ENCODE assay signal across 12 cellular contexts in genomic region chr17:11264183-11264871, GRCh38. TPM values are rescaled to one million over a fixed set of nuclear protein-coding genes. Genes with fewer than 3 reads are reported as not detected.
DNase-seq lines count a peak whose midpoint lies in the region; ATAC-seq and TF ChIP-seq lines count a peak whose summit lies in the region.
"Had no signal": no experiment of that assay in that cellular context is flagged by ENCODE, and none has a peak within 500 bp of the region (broad histone marks: within the 10 kb centered on the region; RNA-seq: fewer than 3 reads in every experiment).

No MANE protein-coding gene starts in this region.

- H4K20me1 ChIP-seq in KMS-11 (ENCODE audit: insufficient read depth), result no peaks in the 10 kb centered on the region

- WGBS in testis, 2 donors, result 70 to 82% methylated on average over 2 of the region's 2 CpGs

- no peak overlapping the region for H2AFZ ChIP-seq in KMS-11 (ENCODE audit: low read depth)

- H3K4me3 ChIP-seq in GM06990 (replicated peaks; ENCODE audit: low read depth, low read length), result no peak overlapping the region
- no peak overlapping the region for H3K4me3 ChIP-seq in KMS-11 (IDR thresholded peaks at IDR 0.05; ENCODE audit: insufficient read depth, low read depth, low read length)
- no peak overlapping the region for H3K4me3 ChIP-seq in brain microvascular endothelial cell (ENCODE audit: low read depth, low read length)
- H3K4me3 ChIP-seq in mucosa of descending colon, result no peak overlapping the region
- H3K4me3 ChIP-seq in ascending aorta, result no peak overlapping the region
- no peak overlapping the region for H3K4me3 ChIP-seq in testis
- H3K4me3 ChIP-seq: SJSA1 had no signal

- DNase-seq in GM06990 (ENCODE audit: extremely low read depth, insufficient read length) (no peak), brain microvascular endothelial cell (no peak), mucosa of descending colon (no peak), ascending aorta (ENCODE audit: low spot score in 2 of 2) (no peak), testis (no peak)
- DNase-seq in activated naive CD4-positive, alpha-beta T cell treated with Interleukin-2 at 50 U/mL for 16 hours, result no peak
- DNase-seq: NCI-H2171 treated with DMSO at 0.1 percent for 48 hours had no signal

- H3K9ac ChIP-seq in KMS-11, result no peak overlapping the region

- no peaks in the 10 kb centered on the region for H3K36me3 ChIP-seq in GM06990 (ENCODE audit: control insufficient read depth, insufficient read depth, low read length)
- H3K36me3 ChIP-seq in KMS-11 (ENCODE audit: insufficient read depth), result no peaks in the 10 kb centered on the region
- no peaks in the 10 kb centered on the region for H3K36me3 ChIP-seq in brain microvascular endothelial cell (replicated peaks)
- no peaks in the 10 kb centered on the region for H3K36me3 ChIP-seq in mucosa of descending colon (ENCODE audit: low read depth)
- no peaks in the 10 kb centered on the region for H3K36me3 ChIP-seq in ascending aorta
- H3K36me3 ChIP-seq in testis (ENCODE audit: low read depth, missing control alignments), result no peaks in the 10 kb centered on the region
- H3K36me3 ChIP-seq: SJSA1 had no signal

- ATAC-seq in mucosa of descending colon (no peak), HG02678 (IDR thresholded peaks at IDR 0.05; ENCODE audit: unreplicated experiment) (no peak)
- ATAC-seq: activated naive CD4-positive, alpha-beta T cell treated with anti-CD3 and anti-CD28 coated beads, Interleukin-2, amount 50 U/mL, for 72 hours had no signal

- intact Hi-C loops in mucosa of descending colon (cut with DNase I, micrococcal nuclease) (no loop called here), ascending aorta (cut with DNase I) (no loop called here), testis (cut with DNase I; ENCODE audit: low total_unique reads) (no loop called here)

- no peaks in the 10 kb centered on the region for H3K4me1 ChIP-seq in KMS-11 (ENCODE audit: low read depth, poor library complexity, severe bottlenecking)
- H3K4me1 ChIP-seq in mucosa of descending colon (ENCODE audit: low read depth), result no peaks in the 10 kb centered on the region
- no peaks in the 10 kb centered on the region for H3K4me1 ChIP-seq in ascending aorta
- H3K4me1 ChIP-seq in testis, result no peaks in the 10 kb centered on the region
- H3K4me1 ChIP-seq: SJSA1 had no signal

- no peak overlapping the region for H3K27ac ChIP-seq in KMS-11
- H3K27ac ChIP-seq in brain microvascular endothelial cell, result no peak overlapping the region
- H3K27ac ChIP-seq in ascending aorta, result no peak overlapping the region
- H3K27ac ChIP-seq in testis, result no peak overlapping the region
- H3K27ac ChIP-seq: SJSA1 had no signal

- TF ChIP-seq CTCF in GM06990 (IDR thresholded peaks at IDR 0.05; ENCODE audit: insufficient read depth, low read length, poor library complexity, severe bottlenecking) (peak; percentile 19), KMS-11 (conservative IDR thresholded peaks at IDR 0.05; ENCODE audit: low read depth, low read length) (peak; percentile 31; the same call in 1 of the 2 replicates), brain microvascular endothelial cell (IDR thresholded peaks at IDR 0.05; ENCODE audit: low read depth, low read length, missing control alignments) (peak; percentile 6), mucosa of descending colon (IDR thresholded peaks at IDR 0.05) (peak; percentile 8), ascending aorta (IDR thresholded peaks at IDR 0.05) (no peak), testis (IDR thresholded peaks at IDR 0.05) (peak in 1 of 3 experiments; percentile 57)

- no peak overlapping the region for H3K4me2 ChIP-seq in KMS-11

- H3K79me2 ChIP-seq in KMS-11 (ENCODE audit: insufficient read depth, low read depth), result no peaks in the 10 kb centered on the region

- TF ChIP-seq POLR2A in testis (IDR thresholded peaks at IDR 0.05), result no peak

- H3K27me3 ChIP-seq in GM06990 (replicated peaks; ENCODE audit: control insufficient read depth, insufficient read depth, low read length) (no peaks in the 10 kb centered on the region), KMS-11 (ENCODE audit: insufficient read depth, low read depth) (no peaks in the 10 kb centered on the region), brain microvascular endothelial cell (replicated peaks) (no peaks in the 10 kb centered on the region), ascending aorta (no peaks in the 10 kb centered on the region), testis (no peaks in the 10 kb centered on the region)
- H3K27me3 ChIP-seq: SJSA1 had no signal

- peaks cover 5% of the 10 kb centered on the region for H3K9me3 ChIP-seq in mucosa of descending colon
- H3K9me3 ChIP-seq in ascending aorta, result peaks cover 0 to 7% of the 10 kb centered on the region in 2 donors
- no peaks in the 10 kb centered on the region for H3K9me3 ChIP-seq in testis

- in situ Hi-C loops in brain microvascular endothelial cell (cut with HindIII; ENCODE audit: low pct_ligation_motif_present, low sequenced_read_pairs), result no loop called here

RNA-seq across cellular contexts. Expression of gene SHISA6, which starts 23.3 kb away (rescaled TPM):
- under 1 TPM; 0.20 to 0.77 (median 0.73) TPM for total RNA-seq in mucosa of descending colon
- 0.11 TPM for total RNA-seq in ascending aorta
- total RNA-seq in testis, result 10 to 100 TPM in 1 of 2 donors, 1 to 10 TPM in 1; 7.5 to 10.3 TPM
- polyA plus RNA-seq in testis (ENCODE audit: insufficient read depth, low read depth, low replicate concordance), result 4.0 TPM
- total RNA-seq: activated naive CD4-positive, alpha-beta T cell treated with anti-CD3 and anti-CD28 coated beads, Interleukin-2, amount 50 U/mL, for 72 hours; dermis microvascular lymphatic vessel endothelial cell had no signal

Comparison
In these comparisons a context has a peak if more than half of its experiments do, and no peak if none do; other contexts are left out.
1. CTCF ChIP-seq: peak in GM06990 (single experiment), KMS-11 (single experiment), brain microvascular endothelial cell (single experiment) and mucosa of descending colon (single experiment); none in ascending aorta (0 of 3).